Comparison of ENCODE assay signal across 17 cellular contexts in the genomic region with DNA sequence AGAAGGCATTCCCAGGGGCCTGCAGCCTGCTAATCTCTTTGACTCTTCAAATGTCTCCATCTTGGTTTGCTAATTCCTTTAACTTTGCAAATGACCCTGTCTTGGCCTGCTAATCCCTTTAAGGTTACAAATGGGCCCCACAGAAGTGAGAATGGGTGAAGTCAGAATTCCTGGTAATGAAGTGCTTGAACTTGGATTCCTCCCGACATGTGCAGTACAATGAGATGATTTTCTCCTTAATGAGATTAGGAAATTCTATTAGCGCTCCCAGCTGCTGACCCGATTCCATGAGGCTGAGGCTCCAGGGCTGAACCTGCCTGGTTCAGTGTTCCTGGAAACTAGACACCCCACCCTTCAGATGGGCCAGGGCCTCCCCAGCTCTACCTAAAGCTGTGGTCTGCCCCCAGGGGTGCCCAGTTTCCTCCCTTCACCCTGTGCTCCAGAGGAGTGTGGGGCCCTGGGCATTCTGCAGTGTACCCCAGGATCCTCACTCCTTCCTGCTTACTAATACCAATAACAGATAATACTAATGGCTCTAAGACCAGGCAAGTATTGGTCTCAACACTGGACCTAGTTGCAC. TPM values are rescaled to one million over a fixed set of nuclear protein-coding genes. Genes with fewer than 3 reads are reported as not detected.
DNase-seq lines count a peak whose midpoint lies in the region; ATAC-seq and TF ChIP-seq lines count a peak whose summit lies in the region.
"Had no signal": no experiment of that assay in that cellular context is flagged by ENCODE, and none has a peak within 500 bp of the region (broad histone marks: within the 10 kb centered on the region; RNA-seq: fewer than 3 reads in every experiment).

No MANE protein-coding gene starts in this region.

- ATAC-seq in HG03432 (IDR thresholded peaks at IDR 0.05; ENCODE audit: unreplicated experiment) (no peak), left colon (no peak)
- ATAC-seq: CD8-positive, alpha-beta T cell had no signal

- TF ChIP-seq CTCF in A673 (conservative IDR thresholded peaks at IDR 0.05; ENCODE audit: low read depth, low read length) (no peak), WERI-Rb-1 (IDR thresholded peaks at IDR 0.05; ENCODE audit: low read depth, low read length) (no peak), osteoblast (IDR thresholded peaks at IDR 0.05; ENCODE audit: extremely low read depth, low read depth, low read length) (no peak)

- no peaks in the 10 kb centered on the region for H4K20me1 ChIP-seq in osteoblast (ENCODE audit: insufficient read depth, low read length)

- no peak overlapping the region for H3K27ac ChIP-seq in A673 (ENCODE audit: low read depth, low read length, poor library complexity, severe bottlenecking)
- no peak overlapping the region for H3K27ac ChIP-seq in WERI-Rb-1
- H3K27ac ChIP-seq in osteoblast (ENCODE audit: low read depth, low read length) = no peak overlapping the region
- H3K27ac ChIP-seq: BLaER1 treated with 17β-estradiol and CSF1 and Interleukin-3, amounts not matched to agents 10 nM and 100 nM; SJCRH30 had no signal

- H3K4me1 ChIP-seq in A673 (ENCODE audit: insufficient read depth, low read length, poor library complexity, severe bottlenecking) (no peaks in the 10 kb centered on the region), osteoblast (ENCODE audit: insufficient read depth, low read length) (no peaks in the 10 kb centered on the region)
- H3K4me1 ChIP-seq: SJCRH30 had no signal

- H3K79me2 ChIP-seq in osteoblast (ENCODE audit: insufficient read depth, low read length) = no peaks in the 10 kb centered on the region

- H3K4me3 ChIP-seq in A673 (ENCODE audit: low read depth, low read length, poor library complexity, severe bottlenecking) (no peak overlapping the region), WERI-Rb-1 (ENCODE audit: low read depth, low read length) (no peak overlapping the region), osteoblast (ENCODE audit: insufficient read depth, low read length) (no peak overlapping the region)
- H3K4me3 ChIP-seq: BLaER1 treated with 17β-estradiol and CSF1 and Interleukin-3, amounts not matched to agents 10 nM and 100 nM; SJCRH30 had no signal

- POLR2A ChIA-PET in A673 (lab: Charles Lee; ENCODE audit: low non-redundant PET) = no interaction called here

- H3K36me3 ChIP-seq in A673 (ENCODE audit: insufficient read depth, low read length, poor library complexity, severe bottlenecking) (no peaks in the 10 kb centered on the region), WERI-Rb-1 (no peaks in the 10 kb centered on the region), osteoblast (ENCODE audit: insufficient read depth, low read length) (no peaks in the 10 kb centered on the region)
- H3K36me3 ChIP-seq: BLaER1 treated with 17β-estradiol and CSF1 and Interleukin-3, amounts not matched to agents 10 nM and 100 nM had no signal

- CTCF ChIA-PET in A673 (lab: Charles Lee) = no interaction called here

- no peak overlapping the region for H2AFZ ChIP-seq in osteoblast (ENCODE audit: low read length)

- H3K9me3 ChIP-seq in A673 (ENCODE audit: low read depth, low read length, poor library complexity, severe bottlenecking) (no peaks in the 10 kb centered on the region), WERI-Rb-1 (ENCODE audit: severe bottlenecking) (peaks cover 4% of the 10 kb centered on the region), osteoblast (ENCODE audit: low read depth, low read length) (no peaks in the 10 kb centered on the region)
- H3K9me3 ChIP-seq: SJCRH30 had no signal

- no peaks in the 10 kb centered on the region for H3K27me3 ChIP-seq in A673 (replicated peaks; ENCODE audit: insufficient read depth, low read depth, low read length, poor library complexity)
- no peaks in the 10 kb centered on the region for H3K27me3 ChIP-seq in WERI-Rb-1 (ENCODE audit: insufficient read depth, low read depth, severe bottlenecking)
- H3K27me3 ChIP-seq in osteoblast (ENCODE audit: insufficient read depth, low read length) = no peaks in the 10 kb centered on the region
- H3K27me3 ChIP-seq: BLaER1 treated with 17β-estradiol and CSF1 and Interleukin-3, amounts not matched to agents 10 nM and 100 nM; SJCRH30 had no signal

- DNase-seq in A673 (ENCODE audit: low spot score) (peak; percentile 34), NCI-H524 (lab: John Stamatoyannopoulos, UW) (peak; percentile 94 to 96), WERI-Rb-1 (peak; percentile 76), osteoblast (ENCODE audit: insufficient read length, low spot score, missing footprints) (peak; percentile 68), left colon (no peak), SW480 (ENCODE audit: low spot score) (no peak)
- DNase-seq in stimulated activated CD4-positive, alpha-beta T cell treated with anti-CD3 and anti-CD28 coated beads, Interleukin-12 subunit alpha, Interleukin-12 subunit beta, amount 100 ng/mL, for 4 hours = no peak
- DNase-seq: CD8-positive, alpha-beta T cell; DMS79 treated with DMSO at 0.1 percent for 48 hours; HFFc6; KG1; NCI-H1694 treated with DMSO at 0.1 percent for 48 hours; NCI-H510A; SJCRH30 had no signal

- intact Hi-C loops in A673 (cut with micrococcal nuclease; ENCODE audit: unreplicated experiment) (no loop called here), left colon (cut with DNase I, micrococcal nuclease) (no loop called here)

- BruUV-seq in A673 (replicated peaks; lab: Mats Ljungman, UMichigan) = no TSS peak

- H3K4me2 ChIP-seq in osteoblast (ENCODE audit: insufficient read depth, low read length) = no peak overlapping the region
- H3K4me2 ChIP-seq: BLaER1 treated with 17β-estradiol and CSF1 and Interleukin-3, amounts not matched to agents 10 nM and 100 nM had no signal

RNA-seq across cellular contexts. Expression of a gene that starts 47.4 kb away (rescaled TPM):
- total RNA-seq in A673 (2021) (0.54 and 1.0 TPM in 2 replicates), osteoblast (under 0.01 TPM in 1 of 2 replicates, not detected in the other), left colon (under 1 TPM; 0.43 to 0.47 TPM)
- total RNA-seq: HT-29 had no signal

Comparison
In these comparisons a context has a peak if more than half of its experiments do, and no peak if none do; other contexts are left out.
1. DNase-seq: peak in A673 (single experiment), NCI-H524 (2 of 2), WERI-Rb-1 (single experiment) and osteoblast (single experiment); none in stimulated activated CD4-positive, alpha-beta T cell treated with anti-CD3 and anti-CD28 coated beads, Interleukin-12 subunit alpha, Interleukin-12 subunit beta, amount 100 ng/mL, for 4 hours (single experiment), left colon (0 of 2) and SW480 (single experiment).